In the genomic region with DNA sequence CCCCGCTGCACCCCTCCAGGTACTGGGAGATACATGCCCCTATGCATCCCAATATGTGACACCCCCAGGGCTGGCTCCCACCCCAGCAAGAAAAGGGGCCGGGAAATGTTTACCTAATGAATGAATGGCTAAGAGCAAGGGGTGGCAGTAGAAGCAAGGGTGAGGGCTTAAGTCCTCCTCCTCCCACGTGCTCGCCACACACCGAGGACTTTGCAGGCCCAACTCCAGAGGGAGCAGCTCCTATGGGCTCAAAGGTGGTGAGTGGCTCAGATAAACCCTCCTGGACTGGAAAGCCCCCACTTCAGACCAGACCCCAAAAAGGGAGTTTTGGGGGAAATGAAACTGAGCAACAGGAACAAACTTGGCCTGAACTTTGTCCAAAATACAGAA, we compare ENCODE assay signal across 1 cellular context.
TF ChIP-seq lines count a peak whose summit lies in the region.

No MANE protein-coding gene starts in this region.

TF ChIP-seq in HepG2, 621 proteins besides CTCF, POLR2A, EP300 and RAD21 (continued from another document and continues in another):
- TF ChIP-seq, protein P1, sequence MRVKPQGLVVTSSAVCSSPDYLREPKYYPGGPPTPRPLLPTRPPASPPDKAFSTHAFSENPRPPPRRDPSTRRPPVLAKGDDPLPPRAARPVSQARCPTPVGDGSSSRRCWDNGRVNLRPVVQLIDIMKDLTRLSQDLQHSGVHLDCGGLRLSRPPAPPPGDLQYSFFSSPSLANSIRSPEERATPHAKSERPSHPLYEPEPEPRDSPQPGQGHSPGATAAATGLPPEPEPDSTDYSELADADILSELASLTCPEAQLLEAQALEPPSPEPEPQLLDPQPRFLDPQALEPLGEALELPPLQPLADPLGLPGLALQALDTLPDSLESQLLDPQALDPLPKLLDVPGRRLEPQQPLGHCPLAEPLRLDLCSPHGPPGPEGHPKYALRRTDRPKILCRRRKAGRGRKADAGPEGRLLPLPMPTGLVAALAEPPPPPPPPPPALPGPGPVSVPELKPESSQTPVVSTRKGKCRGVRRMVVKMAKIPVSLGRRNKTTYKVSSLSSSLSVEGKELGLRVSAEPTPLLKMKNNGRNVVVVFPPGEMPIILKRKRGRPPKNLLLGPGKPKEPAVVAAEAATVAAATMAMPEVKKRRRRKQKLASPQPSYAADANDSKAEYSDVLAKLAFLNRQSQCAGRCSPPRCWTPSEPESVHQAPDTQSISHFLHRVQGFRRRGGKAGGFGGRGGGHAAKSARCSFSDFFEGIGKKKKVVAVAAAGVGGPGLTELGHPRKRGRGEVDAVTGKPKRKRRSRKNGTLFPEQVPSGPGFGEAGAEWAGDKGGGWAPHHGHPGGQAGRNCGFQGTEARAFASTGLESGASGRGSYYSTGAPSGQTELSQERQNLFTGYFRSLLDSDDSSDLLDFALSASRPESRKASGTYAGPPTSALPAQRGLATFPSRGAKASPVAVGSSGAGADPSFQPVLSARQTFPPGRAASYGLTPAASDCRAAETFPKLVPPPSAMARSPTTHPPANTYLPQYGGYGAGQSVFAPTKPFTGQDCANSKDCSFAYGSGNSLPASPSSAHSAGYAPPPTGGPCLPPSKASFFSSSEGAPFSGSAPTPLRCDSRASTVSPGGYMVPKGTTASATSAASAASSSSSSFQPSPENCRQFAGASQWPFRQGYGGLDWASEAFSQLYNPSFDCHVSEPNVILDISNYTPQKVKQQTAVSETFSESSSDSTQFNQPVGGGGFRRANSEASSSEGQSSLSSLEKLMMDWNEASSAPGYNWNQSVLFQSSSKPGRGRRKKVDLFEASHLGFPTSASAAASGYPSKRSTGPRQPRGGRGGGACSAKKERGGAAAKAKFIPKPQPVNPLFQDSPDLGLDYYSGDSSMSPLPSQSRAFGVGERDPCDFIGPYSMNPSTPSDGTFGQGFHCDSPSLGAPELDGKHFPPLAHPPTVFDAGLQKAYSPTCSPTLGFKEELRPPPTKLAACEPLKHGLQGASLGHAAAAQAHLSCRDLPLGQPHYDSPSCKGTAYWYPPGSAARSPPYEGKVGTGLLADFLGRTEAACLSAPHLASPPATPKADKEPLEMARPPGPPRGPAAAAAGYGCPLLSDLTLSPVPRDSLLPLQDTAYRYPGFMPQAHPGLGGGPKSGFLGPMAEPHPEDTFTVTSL (CRISPR knock-in tag; IDR thresholded peaks at IDR 0.05; ENCODE audit: borderline replicate concordance) = no peak
- TF ChIP-seq ZNF792 (CRISPR knock-in tag; IDR thresholded peaks at IDR 0.05) (0 out of 2 replicates have a peak, but pooled peaks have one; percentile 26), PHF20 (CRISPR knock-in tag; IDR thresholded peaks at IDR 0.05) (no peak), TMF1 (CRISPR knock-in tag; IDR thresholded peaks at IDR 0.05; ENCODE audit: low read depth) (no peak), SALL1 (CRISPR knock-in tag; IDR thresholded peaks at IDR 0.05) (peak; percentile 59), CEBPG (CRISPR knock-in tag; IDR thresholded peaks at IDR 0.05) (no peak), ZNF225 (CRISPR knock-in tag; IDR thresholded peaks at IDR 0.05) (no peak), GTF3A (CRISPR knock-in tag; conservative IDR thresholded peaks at IDR 0.05) (no peak), MEIS2 (CRISPR knock-in tag; IDR thresholded peaks at IDR 0.05) (no peak), ZKSCAN5 (CRISPR knock-in tag; IDR thresholded peaks at IDR 0.05) (no peak), REL (CRISPR knock-in tag; conservative IDR thresholded peaks at IDR 0.05) (no peak), MYC (CRISPR knock-in tag; IDR thresholded peaks at IDR 0.05; ENCODE audit: borderline replicate concordance) (peak; percentile 62; the same call in 1 of the 2 replicates), ZNF550 (CRISPR knock-in tag; IDR thresholded peaks at IDR 0.05; ENCODE audit: borderline replicate concordance) (no peak), MEIS1 (CRISPR knock-in tag; IDR thresholded peaks at IDR 0.05; ENCODE audit: borderline replicate concordance) (no peak), ZNF644 (CRISPR knock-in tag; IDR thresholded peaks at IDR 0.05; ENCODE audit: low read depth) (no peak), NCOA2 (CRISPR knock-in tag; IDR thresholded peaks at IDR 0.05) (no peak), ZNF616 (CRISPR knock-in tag; IDR thresholded peaks at IDR 0.05; ENCODE audit: low read depth) (no peak), SIN3B (IDR thresholded peaks at IDR 0.05; ENCODE audit: low read length) (no peak), ZNF124 (CRISPR knock-in tag; IDR thresholded peaks at IDR 0.05) (no peak), KAT2B (IDR thresholded peaks at IDR 0.05; ENCODE audit: borderline replicate concordance, low read depth, low read length) (no peak), ZNF776 (CRISPR knock-in tag; IDR thresholded peaks at IDR 0.05) (no peak), ZNF772 (CRISPR knock-in tag; IDR thresholded peaks at IDR 0.05) (no peak), SNAI1 (CRISPR knock-in tag; IDR thresholded peaks at IDR 0.05; ENCODE audit: borderline replicate concordance) (no peak), NFE2L1 (CRISPR knock-in tag; IDR thresholded peaks at IDR 0.05; ENCODE audit: borderline replicate concordance) (no peak), ZFX (CRISPR knock-in tag; IDR thresholded peaks at IDR 0.05; ENCODE audit: low read depth) (peak; percentile 78), ZNF563 (CRISPR knock-in tag; IDR thresholded peaks at IDR 0.05) (no peak), HES4 (CRISPR knock-in tag; IDR thresholded peaks at IDR 0.05; ENCODE audit: borderline replicate concordance) (peak; percentile 34; the same call in 1 of the 2 replicates), SMC3 (IDR thresholded peaks at IDR 0.05; ENCODE audit: low read length) (peak; percentile 21; the same call in 1 of the 2 replicates), ZNF34 (CRISPR knock-in tag; IDR thresholded peaks at IDR 0.05; ENCODE audit: borderline replicate concordance) (no peak), ZNF558 (CRISPR knock-in tag; IDR thresholded peaks at IDR 0.05; ENCODE audit: borderline replicate concordance) (no peak), ZNF430 (CRISPR knock-in tag; IDR thresholded peaks at IDR 0.05) (peak; percentile 43; the same call in 1 of the 2 replicates), ZNF7 (CRISPR knock-in tag; IDR thresholded peaks at IDR 0.05) (peak; percentile 80; the same call in 1 of the 2 replicates), ZNF678 (CRISPR knock-in tag; IDR thresholded peaks at IDR 0.05) (no peak), ZNF816 (CRISPR knock-in tag; IDR thresholded peaks at IDR 0.05; ENCODE audit: borderline replicate concordance) (peak; percentile 46; the same call in 1 of the 2 replicates), ZFP62 (CRISPR knock-in tag; IDR thresholded peaks at IDR 0.05) (no peak), ATF1 (CRISPR knock-in tag; IDR thresholded peaks at IDR 0.05) (no peak), MED8 (CRISPR knock-in tag; IDR thresholded peaks at IDR 0.05; ENCODE audit: insufficient replicate concordance) (no peak), FOXA3 (CRISPR knock-in tag; IDR thresholded peaks at IDR 0.05) (no peak), KDM5B (CRISPR knock-in tag; IDR thresholded peaks at IDR 0.05; ENCODE audit: borderline replicate concordance) (peak; percentile 23; the same call in 1 of the 2 replicates), ZNF501 (CRISPR knock-in tag; IDR thresholded peaks at IDR 0.05) (peak; percentile 42; the same call in 1 of the 2 replicates), KAT8 (CRISPR knock-in tag; IDR thresholded peaks at IDR 0.05) (no peak), STAG1 (CRISPR knock-in tag; IDR thresholded peaks at IDR 0.05) (peak; percentile 47), SRF (IDR thresholded peaks at IDR 0.05; ENCODE audit: low read depth, low read length) (no peak), ZNF713 (CRISPR knock-in tag; IDR thresholded peaks at IDR 0.05) (no peak), TEAD3 (CRISPR knock-in tag; optimal IDR thresholded peaks at IDR 0.05; ENCODE audit: borderline replicate concordance) (peak; percentile 11), ZBTB7B (CRISPR knock-in tag; IDR thresholded peaks at IDR 0.05) (0 out of 2 replicates have a peak, but pooled peaks have one; percentile 19), PHF21A (CRISPR knock-in tag; IDR thresholded peaks at IDR 0.05) (0 out of 2 replicates have a peak, but pooled peaks have one; percentile 31), HDAC2 (CRISPR knock-in tag; IDR thresholded peaks at IDR 0.05) (no peak)
- TF ChIP-seq, protein P2, sequence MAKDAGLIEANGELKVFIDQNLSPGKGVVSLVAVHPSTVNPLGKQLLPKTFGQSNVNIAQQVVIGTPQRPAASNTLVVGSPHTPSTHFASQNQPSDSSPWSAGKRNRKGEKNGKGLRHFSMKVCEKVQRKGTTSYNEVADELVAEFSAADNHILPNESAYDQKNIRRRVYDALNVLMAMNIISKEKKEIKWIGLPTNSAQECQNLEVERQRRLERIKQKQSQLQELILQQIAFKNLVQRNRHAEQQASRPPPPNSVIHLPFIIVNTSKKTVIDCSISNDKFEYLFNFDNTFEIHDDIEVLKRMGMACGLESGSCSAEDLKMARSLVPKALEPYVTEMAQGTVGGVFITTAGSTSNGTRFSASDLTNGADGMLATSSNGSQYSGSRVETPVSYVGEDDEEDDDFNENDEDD (CRISPR knock-in tag; IDR thresholded peaks at IDR 0.05; ENCODE audit: borderline replicate concordance) = peak; percentile 79
- TF ChIP-seq, protein P3, sequence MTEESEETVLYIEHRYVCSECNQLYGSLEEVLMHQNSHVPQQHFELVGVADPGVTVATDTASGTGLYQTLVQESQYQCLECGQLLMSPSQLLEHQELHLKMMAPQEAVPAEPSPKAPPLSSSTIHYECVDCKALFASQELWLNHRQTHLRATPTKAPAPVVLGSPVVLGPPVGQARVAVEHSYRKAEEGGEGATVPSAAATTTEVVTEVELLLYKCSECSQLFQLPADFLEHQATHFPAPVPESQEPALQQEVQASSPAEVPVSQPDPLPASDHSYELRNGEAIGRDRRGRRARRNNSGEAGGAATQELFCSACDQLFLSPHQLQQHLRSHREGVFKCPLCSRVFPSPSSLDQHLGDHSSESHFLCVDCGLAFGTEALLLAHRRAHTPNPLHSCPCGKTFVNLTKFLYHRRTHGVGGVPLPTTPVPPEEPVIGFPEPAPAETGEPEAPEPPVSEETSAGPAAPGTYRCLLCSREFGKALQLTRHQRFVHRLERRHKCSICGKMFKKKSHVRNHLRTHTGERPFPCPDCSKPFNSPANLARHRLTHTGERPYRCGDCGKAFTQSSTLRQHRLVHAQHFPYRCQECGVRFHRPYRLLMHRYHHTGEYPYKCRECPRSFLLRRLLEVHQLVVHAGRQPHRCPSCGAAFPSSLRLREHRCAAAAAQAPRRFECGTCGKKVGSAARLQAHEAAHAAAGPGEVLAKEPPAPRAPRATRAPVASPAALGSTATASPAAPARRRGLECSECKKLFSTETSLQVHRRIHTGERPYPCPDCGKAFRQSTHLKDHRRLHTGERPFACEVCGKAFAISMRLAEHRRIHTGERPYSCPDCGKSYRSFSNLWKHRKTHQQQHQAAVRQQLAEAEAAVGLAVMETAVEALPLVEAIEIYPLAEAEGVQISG (CRISPR knock-in tag; IDR thresholded peaks at IDR 0.05) = peak; percentile 31
- TF ChIP-seq, protein P4, sequence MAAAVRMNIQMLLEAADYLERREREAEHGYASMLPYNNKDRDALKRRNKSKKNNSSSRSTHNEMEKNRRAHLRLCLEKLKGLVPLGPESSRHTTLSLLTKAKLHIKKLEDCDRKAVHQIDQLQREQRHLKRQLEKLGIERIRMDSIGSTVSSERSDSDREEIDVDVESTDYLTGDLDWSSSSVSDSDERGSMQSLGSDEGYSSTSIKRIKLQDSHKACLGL (CRISPR knock-in tag; IDR thresholded peaks at IDR 0.05) = 0 out of 2 replicates have a peak, but pooled peaks have one; percentile 35
- TF ChIP-seq, protein P5, sequence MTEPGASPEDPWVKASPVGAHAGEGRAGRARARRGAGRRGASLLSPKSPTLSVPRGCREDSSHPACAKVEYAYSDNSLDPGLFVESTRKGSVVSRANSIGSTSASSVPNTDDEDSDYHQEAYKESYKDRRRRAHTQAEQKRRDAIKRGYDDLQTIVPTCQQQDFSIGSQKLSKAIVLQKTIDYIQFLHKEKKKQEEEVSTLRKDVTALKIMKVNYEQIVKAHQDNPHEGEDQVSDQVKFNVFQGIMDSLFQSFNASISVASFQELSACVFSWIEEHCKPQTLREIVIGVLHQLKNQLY (CRISPR knock-in tag; IDR thresholded peaks at IDR 0.05) = no peak
- TF ChIP-seq, protein P6, sequence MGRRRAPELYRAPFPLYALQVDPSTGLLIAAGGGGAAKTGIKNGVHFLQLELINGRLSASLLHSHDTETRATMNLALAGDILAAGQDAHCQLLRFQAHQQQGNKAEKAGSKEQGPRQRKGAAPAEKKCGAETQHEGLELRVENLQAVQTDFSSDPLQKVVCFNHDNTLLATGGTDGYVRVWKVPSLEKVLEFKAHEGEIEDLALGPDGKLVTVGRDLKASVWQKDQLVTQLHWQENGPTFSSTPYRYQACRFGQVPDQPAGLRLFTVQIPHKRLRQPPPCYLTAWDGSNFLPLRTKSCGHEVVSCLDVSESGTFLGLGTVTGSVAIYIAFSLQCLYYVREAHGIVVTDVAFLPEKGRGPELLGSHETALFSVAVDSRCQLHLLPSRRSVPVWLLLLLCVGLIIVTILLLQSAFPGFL (CRISPR knock-in tag; IDR thresholded peaks at IDR 0.05) = no peak
- TF ChIP-seq, protein P7, sequence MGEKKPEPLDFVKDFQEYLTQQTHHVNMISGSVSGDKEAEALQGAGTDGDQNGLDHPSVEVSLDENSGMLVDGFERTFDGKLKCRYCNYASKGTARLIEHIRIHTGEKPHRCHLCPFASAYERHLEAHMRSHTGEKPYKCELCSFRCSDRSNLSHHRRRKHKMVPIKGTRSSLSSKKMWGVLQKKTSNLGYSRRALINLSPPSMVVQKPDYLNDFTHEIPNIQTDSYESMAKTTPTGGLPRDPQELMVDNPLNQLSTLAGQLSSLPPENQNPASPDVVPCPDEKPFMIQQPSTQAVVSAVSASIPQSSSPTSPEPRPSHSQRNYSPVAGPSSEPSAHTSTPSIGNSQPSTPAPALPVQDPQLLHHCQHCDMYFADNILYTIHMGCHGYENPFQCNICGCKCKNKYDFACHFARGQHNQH (CRISPR knock-in tag; IDR thresholded peaks at IDR 0.05) = peak; percentile 49; the same call in 1 of the 2 replicates
- TF ChIP-seq, protein P8, sequence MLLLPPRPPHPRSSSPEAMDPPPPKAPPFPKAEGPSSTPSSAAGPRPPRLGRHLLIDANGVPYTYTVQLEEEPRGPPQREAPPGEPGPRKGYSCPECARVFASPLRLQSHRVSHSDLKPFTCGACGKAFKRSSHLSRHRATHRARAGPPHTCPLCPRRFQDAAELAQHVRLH (CRISPR knock-in tag; IDR thresholded peaks at IDR 0.05; ENCODE audit: borderline replicate concordance, low read depth) = peak; percentile 47; the same call in 1 of the 2 replicates
- TF ChIP-seq, protein P9, sequence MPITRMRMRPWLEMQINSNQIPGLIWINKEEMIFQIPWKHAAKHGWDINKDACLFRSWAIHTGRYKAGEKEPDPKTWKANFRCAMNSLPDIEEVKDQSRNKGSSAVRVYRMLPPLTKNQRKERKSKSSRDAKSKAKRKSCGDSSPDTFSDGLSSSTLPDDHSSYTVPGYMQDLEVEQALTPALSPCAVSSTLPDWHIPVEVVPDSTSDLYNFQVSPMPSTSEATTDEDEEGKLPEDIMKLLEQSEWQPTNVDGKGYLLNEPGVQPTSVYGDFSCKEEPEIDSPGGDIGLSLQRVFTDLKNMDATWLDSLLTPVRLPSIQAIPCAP (CRISPR knock-in tag; IDR thresholded peaks at IDR 0.05; ENCODE audit: low read depth) = no peak
- TF ChIP-seq, protein P10, sequence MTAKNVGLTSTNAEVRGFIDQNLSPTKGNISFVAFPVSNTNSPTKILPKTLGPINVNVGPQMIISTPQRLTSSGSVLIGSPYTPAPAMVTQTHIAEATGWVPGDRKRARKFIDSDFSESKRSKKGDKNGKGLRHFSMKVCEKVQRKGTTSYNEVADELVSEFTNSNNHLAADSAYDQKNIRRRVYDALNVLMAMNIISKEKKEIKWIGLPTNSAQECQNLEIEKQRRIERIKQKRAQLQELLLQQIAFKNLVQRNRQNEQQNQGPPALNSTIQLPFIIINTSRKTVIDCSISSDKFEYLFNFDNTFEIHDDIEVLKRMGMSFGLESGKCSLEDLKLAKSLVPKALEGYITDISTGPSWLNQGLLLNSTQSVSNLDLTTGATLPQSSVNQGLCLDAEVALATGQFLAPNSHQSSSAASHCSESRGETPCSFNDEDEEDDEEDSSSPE (CRISPR knock-in tag; IDR thresholded peaks at IDR 0.05) = peak; percentile 75
